23 cellular contexts compared by ENCODE assay signal in the genomic region with DNA sequence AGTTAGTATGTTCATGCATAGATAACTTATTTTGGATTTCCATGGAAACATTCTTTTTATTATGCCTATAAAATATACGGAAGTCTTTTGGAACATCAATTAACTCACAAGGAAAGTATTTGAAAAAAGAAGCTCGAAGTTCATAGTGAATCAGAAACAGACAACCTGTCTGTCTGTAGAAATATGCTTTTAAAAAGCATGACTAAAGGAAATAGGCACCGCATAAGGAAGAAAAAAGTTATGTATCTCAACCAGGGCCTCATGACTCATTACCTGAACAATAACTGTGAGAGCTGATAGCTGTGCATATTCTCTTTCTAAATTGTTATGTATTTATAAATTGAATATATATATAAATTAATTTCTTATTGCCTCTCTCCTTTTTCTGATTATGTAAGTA.
"Had no signal": no experiment of that assay in that cellular context is flagged by ENCODE, and none has a peak within 500 bp of the region (broad histone marks: within the 10 kb centered on the region; RNA-seq: fewer than 3 reads in every experiment).

No MANE protein-coding gene starts in this region.

- ATAC-seq: activated CD8-positive, alpha-beta T cell treated with anti-CD3 and anti-CD28 coated beads, Interleukin-2, amount 10 ng/mL, durations not matched to agents 7 days and 5 days; WTC11 had no signal

- H3K4me3 ChIP-seq: ascending aorta, Peyer's patch had no signal

- DNase-seq: activated CD4-positive, alpha-beta T cell treated with anti-CD3 and anti-CD28 coated beads for 48 hours; activated CD4-positive, alpha-beta T cell treated with anti-CD3 and anti-CD28 coated beads, Interleukin-2, amount 50 U/mL, for 4 hours; activated CD4-positive, CD25-positive, alpha-beta regulatory T cell treated with anti-CD3 and anti-CD28 coated beads, Interleukin-2, amount 50 U/mL, for 72 hours; activated CD8-positive, alpha-beta memory T cell treated with anti-CD3 and anti-CD28 coated beads, Interleukin-2, amount 50 U/mL, for 48 hours; activated CD8-positive, alpha-beta T cell treated with anti-CD3 and anti-CD28 coated beads, Interleukin-2, amount 10 ng/mL, durations not matched to agents 7 days and 5 days; activated naive CD4-positive, alpha-beta T cell treated with anti-CD3 and anti-CD28 coated beads, Interleukin-2, amount 50 U/mL, for 16 hours; activated T-cell treated with anti-CD3 and anti-CD28 coated beads, Interleukin-2, amount 50 U/mL, for 1 hour; cerebellar nuclear complex; MG63; MV-4-11; NCI-H1092 treated with DMSO at 0.1 percent for 48 hours; NCI-H1417 treated with DMSO at 0.1 percent for 48 hours; NCI-H1694; NCI-H2029 treated with DMSO at 0.1 percent for 48 hours; NCI-H510A treated with DMSO at 0.1 percent for 48 hours; NCI-H69; NK-92 treated with Interleukin-12 subunit alpha and Interleukin-12 subunit beta, amount 100 ng/mL, for 24 hours; OCI-M1; Peyer's patch; SHP77 treated with DMSO at 0.1 percent for 48 hours had no signal

- H3K27ac ChIP-seq: ascending aorta, KMS-11, Peyer's patch had no signal
